Comparison of ENCODE assay signal across 16 cellular contexts in the genomic region with DNA sequence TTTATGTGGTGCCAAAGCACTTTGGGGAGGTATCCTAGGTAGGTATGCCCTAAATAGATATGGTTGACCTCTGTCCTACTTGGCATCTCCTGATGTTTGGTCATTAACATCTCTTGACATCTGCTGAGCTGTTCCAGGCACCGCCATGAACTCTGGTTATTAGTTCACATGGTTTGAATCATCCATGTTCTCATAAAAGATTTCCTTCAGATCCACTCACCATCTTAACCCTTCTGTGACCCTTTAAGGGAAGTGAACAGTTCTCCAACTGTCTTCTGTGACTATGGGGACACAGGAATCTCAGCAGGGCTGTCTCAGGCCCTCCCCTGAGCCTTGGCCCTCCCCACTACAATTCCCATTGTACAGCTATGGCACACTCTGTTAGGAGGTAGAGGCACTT.
DNase-seq lines count a peak whose midpoint lies in the region; ATAC-seq and TF ChIP-seq lines count a peak whose summit lies in the region.
"Had no signal": no experiment of that assay in that cellular context is flagged by ENCODE, and none has a peak within 500 bp of the region (broad histone marks: within the 10 kb centered on the region; RNA-seq: fewer than 3 reads in every experiment).

No MANE protein-coding gene starts in this region.

- dilution Hi-C loops in mammary epithelial cell (cut with HindIII; ENCODE audit: low sequenced_read_pairs), result no loop called here

- no peak overlapping the region for H3K4me2 ChIP-seq in mammary epithelial cell (ENCODE audit: insufficient read depth, low read depth, low read length)
- no peak overlapping the region for H3K4me2 ChIP-seq in MM.1S (ENCODE audit: low read depth, low read length)
- H3K4me2 ChIP-seq: A549 had no signal

- H3K27me3 ChIP-seq in mammary epithelial cell (ENCODE audit: insufficient read depth, low read length) (no peaks in the 10 kb centered on the region), breast epithelium (no peaks in the 10 kb centered on the region), transverse colon (no peaks in the 10 kb centered on the region), MM.1S (replicated peaks; ENCODE audit: insufficient read depth, low read length) (no peaks in the 10 kb centered on the region)
- H3K27me3 ChIP-seq: thyroid gland had no signal

- in situ Hi-C loops in mammary epithelial cell (cut with MboI; ENCODE audit: low sequenced_read_pairs in 2 of 2) (no loop called here), SK-MEL-5 (cut with HindIII; ENCODE audit: low pct_unique_long_range_greater_than_20kb, low sequenced_read_pairs) (no loop called here), transverse colon (cut with MboI; ENCODE audit: low pct_ligation_motif_present in 1 of 4, low pct_unique_long_range_greater_than_20kb in 1 of 4, low sequenced_read_pairs in 3 of 4) (no loop called here)

- no peaks in the 10 kb centered on the region for H3K4me1 ChIP-seq in mammary epithelial cell (ENCODE audit: insufficient read depth, low read length)
- H3K4me1 ChIP-seq in breast epithelium, result no peaks in the 10 kb centered on the region
- no peaks in the 10 kb centered on the region for H3K4me1 ChIP-seq in transverse colon
- no peaks in the 10 kb centered on the region for H3K4me1 ChIP-seq in MM.1S (ENCODE audit: low read length)
- H3K4me1 ChIP-seq: A549, thyroid gland had no signal

- no peaks in the 10 kb centered on the region for H4K20me1 ChIP-seq in mammary epithelial cell (ENCODE audit: insufficient read depth, low read length)
- no peaks in the 10 kb centered on the region for H4K20me1 ChIP-seq in MM.1S (ENCODE audit: insufficient read depth, low read length)

- peak; percentile 57 for DNase-seq in mammary epithelial cell
- DNase-seq in breast epithelium (ENCODE audit: low spot score in 2 of 2), result no peak
- DNase-seq in SK-MEL-5 (ENCODE audit: low read depth, low spot score), result peak; percentile 38
- DNase-seq in fibroblast of villous mesenchyme (ENCODE audit: low read depth), result peak; percentile 77
- no peak for DNase-seq in transverse colon
- DNase-seq in MM.1S, result no peak
- DNase-seq: activated T-cell treated with anti-CD3 and anti-CD28 coated beads, Interleukin-2, amount 50 U/mL, for 72 hours; DMS153; NCI-H1436 treated with DMSO at 0.1 percent for 48 hours; thyroid gland had no signal

- H3K9me3 ChIP-seq in mammary epithelial cell (replicated peaks; ENCODE audit: insufficient read depth, low read length) (no peaks in the 10 kb centered on the region), breast epithelium (no peaks in the 10 kb centered on the region), transverse colon (no peaks in the 10 kb centered on the region), MM.1S (replicated peaks; ENCODE audit: insufficient read depth, low read length) (no peaks in the 10 kb centered on the region)
- H3K9me3 ChIP-seq: A549, thyroid gland had no signal

- 17% methylated on average over 1 of the region's 1 CpG for WGBS in mammary epithelial cell (ENCODE audit: low coverage, missing lambda C conversion rate)
- 17 to 22% methylated on average over 1 of the region's 1 CpG for WGBS in transverse colon (ENCODE audit: low coverage in 1 of 2), 2 donors

- H3K27ac ChIP-seq in mammary epithelial cell (ENCODE audit: insufficient read depth, low read depth, low read length), result no peak overlapping the region
- no peak overlapping the region for H3K27ac ChIP-seq in breast epithelium
- no peak overlapping the region for H3K27ac ChIP-seq in transverse colon
- no peak overlapping the region for H3K27ac ChIP-seq in MM.1S (ENCODE audit: low read length)
- H3K27ac ChIP-seq: A549, skin epidermis, thyroid gland had no signal

- TF ChIP-seq CTCF in mammary epithelial cell (conservative IDR thresholded peaks at IDR 0.05 in 1 of 2, IDR thresholded peaks at IDR 0.05 in 1 of 2; ENCODE audit: extremely low read depth in 1 of 2, insufficient read depth in 1 of 2, low read depth in 1 of 2, low read length in 2 of 2) (no peak), breast epithelium (IDR thresholded peaks at IDR 0.05) (no peak), fibroblast of villous mesenchyme (IDR thresholded peaks at IDR 0.05; ENCODE audit: insufficient read depth, low read depth, low read length) (no peak), transverse colon (IDR thresholded peaks at IDR 0.05) (no peak), MM.1S (IDR thresholded peaks at IDR 0.05; ENCODE audit: low read length) (no peak)

- no peaks in the 10 kb centered on the region for H3K79me2 ChIP-seq in mammary epithelial cell (ENCODE audit: insufficient read depth, low read length)
- no peaks in the 10 kb centered on the region for H3K79me2 ChIP-seq in MM.1S (ENCODE audit: low read length)

- no peaks in the 10 kb centered on the region for H3K9me2 ChIP-seq in MM.1S (replicated peaks; ENCODE audit: insufficient read depth, low read length)

- ATAC-seq in GM18520 (IDR thresholded peaks at IDR 0.05; ENCODE audit: unreplicated experiment), result no peak
- ATAC-seq in GM18861 (IDR thresholded peaks at IDR 0.05; ENCODE audit: unreplicated experiment), result no peak
- ATAC-seq: A549; activated CD4-positive, CD25-positive, alpha-beta regulatory T cell treated with anti-CD3 and anti-CD28 coated beads, Interleukin-2, amount 50 U/mL, for 24 hours; activated T-cell treated with anti-CD3 and anti-CD28 coated beads, Interleukin-2, amount 50 U/mL, for 72 hours; natural killer cell treated with Interleukin-12 subunit alpha and Interleukin-12 subunit beta and Interleukin-15 and Interleukin-18, amount 100 ng/mL, for 72 hours had no signal

- H2AFZ ChIP-seq in mammary epithelial cell (ENCODE audit: low read depth, low read length) (no peak overlapping the region), MM.1S (ENCODE audit: low read length) (no peak overlapping the region)

- no peaks in the 10 kb centered on the region for H3F3A ChIP-seq in MM.1S (ENCODE audit: insufficient read depth, low read length)

- BruUV-seq in mammary epithelial cell (replicated peaks; lab: Mats Ljungman, UMichigan), result no TSS peak

- no peak for TF ChIP-seq POLR2A in breast epithelium (IDR thresholded peaks at IDR 0.05)
- no peak for TF ChIP-seq POLR2A in transverse colon (IDR thresholded peaks at IDR 0.05)

- intact Hi-C loops in mammary epithelial cell (cut with micrococcal nuclease), result no loop called here
- intact Hi-C loops in breast epithelium (cut with DNase I; ENCODE audit: low total_unique reads), result no loop called here
- intact Hi-C loops in transverse colon (cut with DNase I; ENCODE audit: low total_unique reads), result no loop called here

- peak; percentile 59 for TF ChIP-seq EP300 in transverse colon (IDR thresholded peaks at IDR 0.05; ENCODE audit: low read depth)

- H3K36me3 ChIP-seq in mammary epithelial cell (ENCODE audit: insufficient read depth, low read length), result no peaks in the 10 kb centered on the region
- no peaks in the 10 kb centered on the region for H3K36me3 ChIP-seq in breast epithelium
- no peaks in the 10 kb centered on the region for H3K36me3 ChIP-seq in transverse colon
- H3K36me3 ChIP-seq in MM.1S (replicated peaks; ENCODE audit: insufficient read depth, low read length), result no peaks in the 10 kb centered on the region
- H3K36me3 ChIP-seq: thyroid gland had no signal

- H3K9ac ChIP-seq in mammary epithelial cell (ENCODE audit: insufficient read depth, low read length), result no peak overlapping the region
- H3K9ac ChIP-seq in MM.1S (ENCODE audit: low read length), result no peak overlapping the region

- CTCF ChIA-PET in mammary epithelial cell (lab: Charles Lee; ENCODE audit: low non-redundant PET), result no interaction called here

- no peak overlapping the region for H3K4me3 ChIP-seq in mammary epithelial cell (replicated peaks in 1 of 3; ENCODE audit: insufficient read depth in 1 of 3, low read depth in 2 of 3, low read length in 3 of 3)
- H3K4me3 ChIP-seq in breast epithelium, result no peak overlapping the region
- no peak overlapping the region for H3K4me3 ChIP-seq in fibroblast of villous mesenchyme (ENCODE audit: low read depth, low read length)
- H3K4me3 ChIP-seq in transverse colon, result no peak overlapping the region
- H3K4me3 ChIP-seq in MM.1S (ENCODE audit: low read length), result no peak overlapping the region
- H3K4me3 ChIP-seq: A549, skin epidermis, thyroid gland had no signal

Comparison
In these comparisons a context has a peak if more than half of its experiments do, and no peak if none do; other contexts are left out.
1. DNase-seq: peak in mammary epithelial cell (single experiment), SK-MEL-5 (single experiment) and fibroblast of villous mesenchyme (single experiment); none in breast epithelium (0 of 2), transverse colon (single experiment) and MM.1S (single experiment).